ENCODE assay signal across 1 cellular context in genomic region chr21:38804030-38804616, GRCh38.
TF ChIP-seq lines count a peak whose summit lies in the region.

No MANE protein-coding gene starts in this region.

TF ChIP-seq in IMR-90, 13 proteins besides CTCF, POLR2A, EP300 and RAD21 (continued from another document):
- TF ChIP-seq, protein P1, sequence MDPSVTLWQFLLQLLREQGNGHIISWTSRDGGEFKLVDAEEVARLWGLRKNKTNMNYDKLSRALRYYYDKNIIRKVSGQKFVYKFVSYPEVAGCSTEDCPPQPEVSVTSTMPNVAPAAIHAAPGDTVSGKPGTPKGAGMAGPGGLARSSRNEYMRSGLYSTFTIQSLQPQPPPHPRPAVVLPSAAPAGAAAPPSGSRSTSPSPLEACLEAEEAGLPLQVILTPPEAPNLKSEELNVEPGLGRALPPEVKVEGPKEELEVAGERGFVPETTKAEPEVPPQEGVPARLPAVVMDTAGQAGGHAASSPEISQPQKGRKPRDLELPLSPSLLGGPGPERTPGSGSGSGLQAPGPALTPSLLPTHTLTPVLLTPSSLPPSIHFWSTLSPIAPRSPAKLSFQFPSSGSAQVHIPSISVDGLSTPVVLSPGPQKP (IDR thresholded peaks at IDR 0.05; ENCODE audit: borderline replicate concordance, low read depth, low read length) = no peak
- no peak for TF ChIP-seq MAZ (IDR thresholded peaks at IDR 0.05; ENCODE audit: borderline replicate concordance, low read depth, low read length)
- no peak for TF ChIP-seq USF2 (IDR thresholded peaks at IDR 0.05; ENCODE audit: low read depth, low read length)
- TF ChIP-seq CHD1 (IDR thresholded peaks at IDR 0.05; ENCODE audit: low read depth, low read length) = no peak
- TF ChIP-seq BHLHE40 (IDR thresholded peaks at IDR 0.05; ENCODE audit: low read depth, low read length) = no peak
- TF ChIP-seq FOS (IDR thresholded peaks at IDR 0.05; ENCODE audit: low read depth, low read length) = no peak
- no peak for TF ChIP-seq MAFK (IDR thresholded peaks at IDR 0.05; ENCODE audit: low read depth, low read length)
- no peak for TF ChIP-seq CEBPB (IDR thresholded peaks at IDR 0.05; ENCODE audit: low read depth, low read length)
- no peak for TF ChIP-seq MXI1 (IDR thresholded peaks at IDR 0.05; ENCODE audit: borderline replicate concordance, low read depth, low read length)
- no peak for TF ChIP-seq RFX5 (IDR thresholded peaks at IDR 0.05; ENCODE audit: low read depth, low read length)
- TF ChIP-seq RCOR1 (IDR thresholded peaks at IDR 0.05; ENCODE audit: insufficient replicate concordance, low read length) = no peak
- TF ChIP-seq NFE2L2 (IDR thresholded peaks at IDR 0.05; ENCODE audit: low read depth, low read length) = no peak
